In genomic region chr17:29587591-29587990, GRCh38 we compare ENCODE assay signal across 9 cellular contexts. TPM values are rescaled to one million over a fixed set of nuclear protein-coding genes. Genes with fewer than 3 reads are reported as not detected.
A peak's percentile ranks its signal among the peaks of the same experiment; 100 is the strongest.
DNase-seq lines count a peak whose midpoint lies in the region; ATAC-seq and TF ChIP-seq lines count a peak whose summit lies in the region.
"Had no signal": no experiment of that assay in that cellular context is flagged by ENCODE, and none has a peak within 500 bp of the region (broad histone marks: within the 10 kb centered on the region; RNA-seq: fewer than 3 reads in every experiment).

No MANE protein-coding gene starts in this region.

- H3K4me1 Mint-ChIP-seq in activated CD4-positive, alpha-beta memory T cell treated with anti-CD3 and anti-CD28 coated beads for 36 hours (ENCODE audit: low read depth) = peaks cover 66% of the 10 kb centered on the region
- peaks cover 80% of the 10 kb centered on the region for H3K4me1 Mint-ChIP-seq in stimulated activated effector memory CD8-positive, alpha-beta T cell treated with anti-CD3 and anti-CD28 coated beads, Interleukin-12 subunit alpha, Interleukin-12 subunit beta, amount 100 ng/mL, for 72 hours

- intact Hi-C loops in activated CD4-positive, alpha-beta memory T cell treated with anti-CD3 and anti-CD28 coated beads for 36 hours (cut with micrococcal nuclease) = loop anchor here (10.0 kb wide), 1 partner anchor 347 kb away; the partner anchor contains the start of gene SSH2

- no peaks in the 10 kb centered on the region for H3K9me3 Mint-ChIP-seq in activated CD4-positive, alpha-beta memory T cell treated with anti-CD3 and anti-CD28 coated beads for 36 hours
- no peaks in the 10 kb centered on the region for H3K9me3 Mint-ChIP-seq in stimulated activated effector memory CD8-positive, alpha-beta T cell treated with anti-CD3 and anti-CD28 coated beads, Interleukin-12 subunit alpha, Interleukin-12 subunit beta, amount 100 ng/mL, for 72 hours

- peak; percentile 56 for DNase-seq in NCI-H82 (lab: John Stamatoyannopoulos, UW)
- no peak for DNase-seq in NCI-H82 treated with DMSO at 0.1 percent for 48 hours (lab: John Stamatoyannopoulos, UW; ENCODE audit: unreplicated experiment)
- DNase-seq in activated CD4-positive, alpha-beta memory T cell treated with anti-CD3 and anti-CD28 coated beads for 36 hours = no peak
- DNase-seq in foreskin fibroblast = no peak
- DNase-seq in stimulated activated effector memory CD8-positive, alpha-beta T cell treated with anti-CD3 and anti-CD28 coated beads, Interleukin-12 subunit alpha, Interleukin-12 subunit beta, amount 100 ng/mL, for 72 hours (ENCODE audit: low spot score in 2 of 2) = no peak
- no peak for DNase-seq in NCI-H2227 (lab: John Stamatoyannopoulos, UW; ENCODE audit: unreplicated experiment)
- no peak for DNase-seq in NCI-H526 treated with DMSO at 0.1 percent for 48 hours (lab: John Stamatoyannopoulos, UW)
- no peak for DNase-seq in NCI-H146 (lab: John Stamatoyannopoulos, UW)
- DNase-seq: KG1 had no signal

- peak overlapping the region; percentile 75 to 77 for H3K4me3 ChIP-seq in foreskin fibroblast (ENCODE audit: low read depth in 1 of 2, low read length in 2 of 2)

- peaks cover 2% of the 10 kb centered on the region for H3K36me3 Mint-ChIP-seq in activated CD4-positive, alpha-beta memory T cell treated with anti-CD3 and anti-CD28 coated beads for 36 hours
- peaks cover 5% of the 10 kb centered on the region for H3K36me3 Mint-ChIP-seq in stimulated activated effector memory CD8-positive, alpha-beta T cell treated with anti-CD3 and anti-CD28 coated beads, Interleukin-12 subunit alpha, Interleukin-12 subunit beta, amount 100 ng/mL, for 72 hours

- POLR2A ChIA-PET in activated CD4-positive, alpha-beta memory T cell treated with anti-CD3 and anti-CD28 coated beads for 36 hours (lab: Charles Lee) = interaction anchor here (0.6 to 4.1 kb wide), 8 partner anchors 10 to 1542 kb away, joined by 3 to 21 read pairs (median 4); partner anchors contain the start of genes ABHD15 and TP53I13

- peak overlapping the region; percentile 94 for H3K4me3 Mint-ChIP-seq in activated CD4-positive, alpha-beta memory T cell treated with anti-CD3 and anti-CD28 coated beads for 36 hours
- peak overlapping the region; percentile 90 for H3K4me3 Mint-ChIP-seq in stimulated activated effector memory CD8-positive, alpha-beta T cell treated with anti-CD3 and anti-CD28 coated beads, Interleukin-12 subunit alpha, Interleukin-12 subunit beta, amount 100 ng/mL, for 72 hours

- no peak for TF ChIP-seq CTCF in foreskin fibroblast (IDR thresholded peaks at IDR 0.05; ENCODE audit: low read depth, low read length)

- no peak for ATAC-seq in stimulated activated effector memory CD8-positive, alpha-beta T cell treated with anti-CD3 and anti-CD28 coated beads, Interleukin-12 subunit alpha, Interleukin-12 subunit beta, amount 100 ng/mL, for 72 hours

- H3K27ac Mint-ChIP-seq in activated CD4-positive, alpha-beta memory T cell treated with anti-CD3 and anti-CD28 coated beads for 36 hours = peak overlapping the region; percentile 38
- peak overlapping the region; percentile 90 for H3K27ac Mint-ChIP-seq in stimulated activated effector memory CD8-positive, alpha-beta T cell treated with anti-CD3 and anti-CD28 coated beads, Interleukin-12 subunit alpha, Interleukin-12 subunit beta, amount 100 ng/mL, for 72 hours

- CTCF ChIA-PET in activated CD4-positive, alpha-beta memory T cell treated with anti-CD3 and anti-CD28 coated beads for 36 hours (lab: Charles Lee) = interaction anchor here (1.2 to 2.2 kb wide), 8 partner anchors 8 to 343 kb away, joined by 3 to 21 read pairs (median 8); partner anchors contain the start of genes ABHD15 and TP53I13

- H3K27me3 Mint-ChIP-seq in activated CD4-positive, alpha-beta memory T cell treated with anti-CD3 and anti-CD28 coated beads for 36 hours = no peaks in the 10 kb centered on the region

RNA-seq across cellular contexts. Expression of gene GIT1, which starts 1.9 kb away (rescaled TPM):
- 10 to 100 TPM; 51.3 to 54.4 TPM for total RNA-seq in activated CD4-positive, alpha-beta memory T cell treated with anti-CD3 and anti-CD28 coated beads for 36 hours

RNA-seq across cellular contexts. Expression of gene ANKRD13B, which starts 5.3 kb away (rescaled TPM):
- 10 to 100 TPM; 14.1 to 15.1 TPM for total RNA-seq in activated CD4-positive, alpha-beta memory T cell treated with anti-CD3 and anti-CD28 coated beads for 36 hours

RNA-seq across cellular contexts. Expression of gene TP53I13, which starts 19.1 kb away (rescaled TPM):
- total RNA-seq in activated CD4-positive, alpha-beta memory T cell treated with anti-CD3 and anti-CD28 coated beads for 36 hours = 10 to 100 TPM; 54.2 to 55.3 TPM

RNA-seq across cellular contexts. Expression of gene ABHD15, which starts 20.8 kb away (rescaled TPM):
- 1 to 10 TPM; 8.9 to 9.8 TPM for total RNA-seq in activated CD4-positive, alpha-beta memory T cell treated with anti-CD3 and anti-CD28 coated beads for 36 hours

RNA-seq across cellular contexts. Expression of gene CORO6, which starts 35.1 kb away (rescaled TPM):
- 10 to 100 TPM; 21.3 to 22.1 TPM for total RNA-seq in activated CD4-positive, alpha-beta memory T cell treated with anti-CD3 and anti-CD28 coated beads for 36 hours
